ENCODE assay signal across 25 cellular contexts in the genomic region with DNA sequence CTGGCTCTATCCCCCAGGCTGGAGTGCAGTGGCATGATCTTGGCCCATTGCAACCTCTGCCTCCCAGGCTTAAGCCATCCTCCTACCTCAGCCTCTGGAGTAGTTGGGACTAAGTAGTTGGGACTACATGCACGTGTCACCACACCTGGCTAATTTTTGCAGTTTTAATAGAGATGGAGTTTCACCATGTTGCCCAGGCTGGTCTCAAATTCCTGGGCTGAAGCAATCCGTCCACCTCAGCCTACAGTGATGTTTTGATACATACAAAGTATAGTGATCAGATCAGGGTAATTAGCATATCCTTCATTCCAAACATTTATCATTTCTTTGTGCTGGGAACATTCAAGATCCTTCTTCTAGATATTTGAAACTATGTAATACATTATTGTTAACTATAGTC.
"Had no signal": no experiment of that assay in that cellular context is flagged by ENCODE, and none has a peak within 500 bp of the region (broad histone marks: within the 10 kb centered on the region; RNA-seq: fewer than 3 reads in every experiment).

No MANE protein-coding gene starts in this region.

- H3K4me1 ChIP-seq: colonic mucosa, esophagus muscularis mucosa, foreskin keratinocyte, gastrocnemius medialis, gastroesophageal sphincter, heart left ventricle, heart right ventricle had no signal

- H3K27ac ChIP-seq: colonic mucosa, coronary artery, dorsolateral prefrontal cortex, epithelial cell of prostate, esophagus muscularis mucosa, esophagus squamous epithelium, foreskin keratinocyte, gastrocnemius medialis, gastroesophageal sphincter, heart left ventricle, heart right ventricle had no signal

- ATAC-seq: effector memory CD8-positive, alpha-beta T cell; esophagus mucosa; foreskin keratinocyte; gastrocnemius medialis; gastroesophageal sphincter; heart left ventricle; heart right ventricle had no signal

- FAIRE-seq: endothelial cell of umbilical vein had no signal

- H3K9me3 ChIP-seq: colonic mucosa, esophagus muscularis mucosa, esophagus squamous epithelium, gastrocnemius medialis, gastroesophageal sphincter, heart left ventricle, heart right ventricle had no signal

- H3K27me3 ChIP-seq: colonic mucosa, esophagus muscularis mucosa, esophagus squamous epithelium, gastrocnemius medialis had no signal

- DNase-seq: colonic mucosa; cortex of kidney; dermis blood vessel endothelial cell; dorsolateral prefrontal cortex; effector CD4-positive, alpha-beta T cell; effector CD8-positive, alpha-beta T cell; effector memory CD4-positive, alpha-beta T cell; effector memory CD8-positive, alpha-beta T cell; endodermal cell; erythroblast; esophagus squamous epithelium; foreskin fibroblast; foreskin keratinocyte; foreskin melanocyte; gastrocnemius medialis; glutamatergic neuron; head of caudate nucleus; heart left ventricle; heart right ventricle had no signal

- H3K4me3 ChIP-seq: colonic mucosa, coronary artery, dorsolateral prefrontal cortex, esophagus muscularis mucosa, esophagus squamous epithelium, gastrocnemius medialis, gastroesophageal sphincter, heart left ventricle, heart right ventricle had no signal

- H3K36me3 ChIP-seq: colonic mucosa, esophagus muscularis mucosa, esophagus squamous epithelium, gastrocnemius medialis, gastroesophageal sphincter, heart left ventricle, heart right ventricle had no signal
